ENCODE assay signal across 26 cellular contexts in genomic region chr1:11558286-11558685, GRCh38.
"Had no signal": no experiment of that assay in that cellular context is flagged by ENCODE, and none has a peak within 500 bp of the region (broad histone marks: within the 10 kb centered on the region; RNA-seq: fewer than 3 reads in every experiment).

No MANE protein-coding gene starts in this region.

- ATAC-seq: activated CD8-positive, alpha-beta memory T cell treated with anti-CD3 and anti-CD28 coated beads, Interleukin-2, amount 10 ng/mL, durations not matched to agents 7 days and 5 days; activated CD8-positive, alpha-beta T cell treated with anti-CD3 and anti-CD28 coated beads for 36 hours; body of pancreas; heart right ventricle; left lobe of liver; lower lobe of right lung; naive thymus-derived CD4-positive, alpha-beta T cell; sciatic nerve; stimulated activated memory B cell treated with anti-CD40 and anti-IgM and Interleukin-4, amounts not matched to agents 10 μg/mL and 1 μg/mL and 100 μg/mL, for 72 hours had no signal

- H3K27me3 ChIP-seq: body of pancreas, testis had no signal

- H3K4me1 Mint-ChIP-seq: activated CD4-positive, alpha-beta T cell treated with anti-CD3 and anti-CD28 coated beads, Interleukin-2, amount 10 ng/mL, durations not matched to agents 7 days and 5 days; activated CD8-positive, alpha-beta memory T cell treated with anti-CD3 and anti-CD28 coated beads, Interleukin-2, amount 10 ng/mL, durations not matched to agents 7 days and 5 days; activated naive CD4-positive, alpha-beta T cell treated with anti-CD3 and anti-CD28 coated beads, Interleukin-2, amount 50 U/mL, for 24 hours; immature natural killer cell had no signal

- H3K9me3 Mint-ChIP-seq: activated CD4-positive, alpha-beta T cell treated with anti-CD3 and anti-CD28 coated beads, Interleukin-2, amount 10 ng/mL, durations not matched to agents 7 days and 5 days; activated CD8-positive, alpha-beta T cell treated with anti-CD3 and anti-CD28 coated beads for 36 hours; activated naive CD4-positive, alpha-beta T cell treated with anti-CD3 and anti-CD28 coated beads, Interleukin-2, amount 50 U/mL, for 24 hours; activated T-helper 1 cell treated with anti-CD3 and anti-CD28 coated beads, Interleukin-12 subunit alpha, Interleukin-12 subunit beta, Interleukin-2, Interleukin-4 antibody, amounts not matched to agents 30 ng/mL and 10 ng/mL and 1 ng/mL, durations not matched to agents 14 hours and 24 hours and 36 hours; immature natural killer cell; neural crest cell; stimulated activated memory B cell treated with anti-CD40 and anti-IgM and Interleukin-4, amounts not matched to agents 10 μg/mL and 1 μg/mL and 100 μg/mL, for 72 hours; type B pancreatic cell had no signal

- H3K27ac ChIP-seq: body of pancreas, cardiac muscle cell, epithelial cell of prostate, heart right ventricle, lower lobe of right lung, testis, VCaP had no signal

- H3K27ac Mint-ChIP-seq: activated CD4-positive, alpha-beta T cell treated with anti-CD3 and anti-CD28 coated beads, Interleukin-2, amount 10 ng/mL, durations not matched to agents 7 days and 5 days; activated CD8-positive, alpha-beta memory T cell treated with anti-CD3 and anti-CD28 coated beads, Interleukin-2, amount 10 ng/mL, durations not matched to agents 7 days and 5 days; activated CD8-positive, alpha-beta T cell treated with anti-CD3 and anti-CD28 coated beads for 36 hours; activated naive CD4-positive, alpha-beta T cell treated with anti-CD3 and anti-CD28 coated beads, Interleukin-2, amount 50 U/mL, for 24 hours; activated T-helper 1 cell treated with anti-CD3 and anti-CD28 coated beads, Interleukin-12 subunit alpha, Interleukin-12 subunit beta, Interleukin-2, Interleukin-4 antibody, amounts not matched to agents 30 ng/mL and 10 ng/mL and 1 ng/mL, durations not matched to agents 14 hours and 24 hours and 36 hours; immature natural killer cell; naive thymus-derived CD4-positive, alpha-beta T cell; stimulated activated memory B cell treated with anti-CD40 and anti-IgM and Interleukin-4, amounts not matched to agents 10 μg/mL and 1 μg/mL and 100 μg/mL, for 72 hours; type B pancreatic cell had no signal

- H3K4me1 ChIP-seq: body of pancreas, heart right ventricle, lower lobe of right lung, testis had no signal

- H3K9me3 ChIP-seq: body of pancreas, heart right ventricle, lower lobe of right lung, testis had no signal

- H3K4me3 ChIP-seq: body of pancreas, cardiac muscle cell, heart right ventricle, lower lobe of right lung, testis had no signal

- DNase-seq: activated CD4-positive, alpha-beta T cell treated with anti-CD3 and anti-CD28 coated beads, Interleukin-2, amount 10 ng/mL, durations not matched to agents 7 days and 5 days; activated CD4-positive, CD25-positive, alpha-beta regulatory T cell treated with anti-CD3 and anti-CD28 coated beads, Interleukin-2, amount 50 U/mL, for 72 hours; activated CD8-positive, alpha-beta memory T cell treated with anti-CD3 and anti-CD28 coated beads, Interleukin-2, amount 10 ng/mL, durations not matched to agents 7 days and 5 days; activated CD8-positive, alpha-beta T cell treated with anti-CD3 and anti-CD28 coated beads for 36 hours; activated gamma-delta T cell treated with Interleukin-2 at 50 U/mL for 16 hours; activated T-cell treated with anti-CD3 and anti-CD28 coated beads for 4 hours; anterior cingulate cortex; body of pancreas; cortex of kidney; heart right ventricle; immature natural killer cell; lower lobe of right lung; naive thymus-derived CD4-positive, alpha-beta T cell; small intestine; stimulated activated CD4-positive, alpha-beta T cell treated with anti-CD3 and anti-CD28 coated beads, Interleukin-15, amount 100 ng/mL, for 24 hours; testis had no signal

- H3K36me3 ChIP-seq: cardiac muscle cell, heart right ventricle, lower lobe of right lung had no signal

- H3K4me3 Mint-ChIP-seq: activated CD4-positive, alpha-beta T cell treated with anti-CD3 and anti-CD28 coated beads, Interleukin-2, amount 10 ng/mL, durations not matched to agents 7 days and 5 days; activated CD8-positive, alpha-beta memory T cell treated with anti-CD3 and anti-CD28 coated beads, Interleukin-2, amount 10 ng/mL, durations not matched to agents 7 days and 5 days; activated CD8-positive, alpha-beta T cell treated with anti-CD3 and anti-CD28 coated beads for 36 hours; activated naive CD4-positive, alpha-beta T cell treated with anti-CD3 and anti-CD28 coated beads, Interleukin-2, amount 50 U/mL, for 24 hours; activated T-helper 1 cell treated with anti-CD3 and anti-CD28 coated beads, Interleukin-12 subunit alpha, Interleukin-12 subunit beta, Interleukin-2, Interleukin-4 antibody, amounts not matched to agents 30 ng/mL and 10 ng/mL and 1 ng/mL, durations not matched to agents 14 hours and 24 hours and 36 hours; immature natural killer cell; naive thymus-derived CD4-positive, alpha-beta T cell; neural crest cell; stimulated activated memory B cell treated with anti-CD40 and anti-IgM and Interleukin-4, amounts not matched to agents 10 μg/mL and 1 μg/mL and 100 μg/mL, for 72 hours; type B pancreatic cell had no signal

- H3K36me3 Mint-ChIP-seq: activated CD8-positive, alpha-beta memory T cell treated with anti-CD3 and anti-CD28 coated beads, Interleukin-2, amount 10 ng/mL, durations not matched to agents 7 days and 5 days; activated naive CD4-positive, alpha-beta T cell treated with anti-CD3 and anti-CD28 coated beads, Interleukin-2, amount 50 U/mL, for 24 hours; immature natural killer cell; stimulated activated memory B cell treated with anti-CD40 and anti-IgM and Interleukin-4, amounts not matched to agents 10 μg/mL and 1 μg/mL and 100 μg/mL, for 72 hours; type B pancreatic cell had no signal
